17 cellular contexts compared by ENCODE assay signal in the genomic region with DNA sequence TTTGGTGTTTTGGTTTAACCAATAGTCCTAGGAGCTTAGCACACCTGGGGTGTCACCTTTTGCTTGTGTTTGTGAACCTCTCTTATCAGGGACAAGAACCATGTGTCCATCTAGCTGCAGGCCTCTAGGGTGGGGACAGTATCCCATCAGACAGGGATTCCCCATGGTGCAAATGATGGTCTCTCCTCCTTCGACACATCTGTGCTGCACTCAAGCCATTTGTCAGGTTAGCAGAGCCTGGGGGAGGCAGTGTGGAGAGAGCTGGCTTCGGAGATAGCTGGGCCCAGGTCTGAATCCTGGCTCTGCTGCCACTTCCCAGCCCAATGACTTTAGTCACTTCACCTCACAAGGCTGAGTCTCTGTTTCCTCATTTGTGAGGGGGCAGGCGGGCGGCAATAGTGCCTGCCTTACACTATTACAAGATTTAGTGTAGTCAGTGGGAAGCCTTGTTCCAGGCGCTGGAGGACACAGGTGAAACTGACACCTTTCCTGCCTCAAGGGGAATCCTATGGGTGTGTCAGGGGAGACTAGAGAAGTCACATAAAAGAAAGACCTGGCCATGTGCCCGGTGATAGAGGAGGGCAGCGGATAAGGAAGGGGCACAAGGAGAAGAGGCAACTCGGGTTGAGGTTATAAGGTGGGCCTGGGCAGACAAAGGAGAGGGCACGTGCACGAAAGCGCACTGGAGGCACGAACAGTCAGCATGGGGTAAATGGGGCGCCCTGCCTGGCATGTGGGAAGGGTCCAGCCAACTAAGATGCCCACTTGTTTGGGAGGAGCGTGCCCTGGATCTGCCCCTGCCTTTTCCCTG. TPM values are rescaled to one million over a fixed set of nuclear protein-coding genes. Genes with fewer than 3 reads are reported as not detected.
DNase-seq lines count a peak whose midpoint lies in the region; ATAC-seq and TF ChIP-seq lines count a peak whose summit lies in the region.
"Had no signal": no experiment of that assay in that cellular context is flagged by ENCODE, and none has a peak within 500 bp of the region (broad histone marks: within the 10 kb centered on the region; RNA-seq: fewer than 3 reads in every experiment).

No MANE protein-coding gene starts in this region.

- no peak for TF ChIP-seq EP300 in SK-N-SH (IDR thresholded peaks at IDR 0.05; ENCODE audit: borderline replicate concordance in 1 of 2, low read depth in 1 of 2, low read length in 1 of 2)

- no TSS peak for BruUV-seq in MCF 10A (replicated peaks; lab: Mats Ljungman, UMichigan)

- H3K79me2 ChIP-seq in SK-N-SH (ENCODE audit: insufficient read depth), result peaks cover 7% of the 10 kb centered on the region; the same call in 1 of the 2 replicates

- H3K27ac ChIP-seq in SK-N-SH (ENCODE audit: low read depth in 2 of 2, low read length in 1 of 2), result peak overlapping the region; percentile 55 to 92; a peak in 2 of 4 replicates
- H3K27ac ChIP-seq: skin epidermis had no signal

- H3K9me2 ChIP-seq in SK-N-SH, result no peaks in the 10 kb centered on the region

- H3K27ac Mint-ChIP-seq in brain (peak overlapping the region; percentile 87 to 98 (median 97)), MCF 10A (ENCODE audit: low read depth, unreplicated experiment) (no peak overlapping the region)
- no peak overlapping the region for H3K27ac Mint-ChIP-seq in T-helper 2 cell treated with Interferon-gamma antibody and Interleukin-4, amounts not matched to agents 5 μg/mL and 100 μg/mL, for 36 hours
- H3K27ac Mint-ChIP-seq: activated T-helper 2 cell treated with anti-CD3 and anti-CD28 coated beads, Interferon-gamma antibody, Interleukin-2, Interleukin-4, amounts not matched to agents 10 μg/mL and 5 μg/mL and 100 μg/mL, durations not matched to agents 14 hours and 24 hours and 36 hours had no signal

- no peak overlapping the region for H2AFZ ChIP-seq in SK-N-SH (ENCODE audit: low read depth)

- ATAC-seq in SK-N-SH treated with all-trans-retinoic acid at 6 μM for 48 hours (no peak), HG03439 (IDR thresholded peaks at IDR 0.05; ENCODE audit: unreplicated experiment) (no peak), HG02885 (IDR thresholded peaks at IDR 0.05; ENCODE audit: poor library complexity, unreplicated experiment) (no peak)
- ATAC-seq: stimulated activated naive CD8-positive, alpha-beta T cell treated with anti-CD3 and anti-CD28 coated beads, Interleukin-15, amount 100 ng/mL, for 72 hours had no signal

- H3K9me3 ChIP-seq in SK-N-SH (no peaks in the 10 kb centered on the region), mucosa of stomach (ENCODE audit: control insufficient read depth, low read length) (no peaks in the 10 kb centered on the region)

- POLR2A ChIA-PET in SK-N-SH (lab: Yijun Ruan, JAX) (interaction anchor here (0.9 to 1.5 kb wide), 3 partner anchors 9 to 17 kb away, joined by 3 to 5 read pairs (median 4); no protein-coding TSS in a partner anchor), MCF 10A (lab: Yijun Ruan, JAX) (interaction anchor here (2.3 kb wide), 1 partner anchor 20 kb away, joined by 12 read pairs; no protein-coding TSS in a partner anchor)

- CTCF ChIA-PET in SK-N-SH (lab: Yijun Ruan, JAX), result interaction anchor here (0.7 to 1.8 kb wide), 6 partner anchors 12 to 140 kb away, joined by 3 to 8 read pairs (median 4); no protein-coding TSS in a partner anchor
- CTCF ChIA-PET in MCF 10A (lab: Yijun Ruan, JAX), result interaction anchor here (0.6 to 1.5 kb wide), 2 partner anchors 13 to 32 kb away, joined by 3 to 7 read pairs; no protein-coding TSS in a partner anchor

- intact Hi-C loops in MCF 10A (cut with micrococcal nuclease), result no loop called here

- H3K4me3 Mint-ChIP-seq in brain, result peak overlapping the region in 1 of 5 experiments; percentile 10
- no peak overlapping the region for H3K4me3 Mint-ChIP-seq in MCF 10A (ENCODE audit: unreplicated experiment)
- no peak overlapping the region for H3K4me3 Mint-ChIP-seq in T-helper 2 cell treated with Interferon-gamma antibody and Interleukin-4, amounts not matched to agents 5 μg/mL and 100 μg/mL, for 36 hours
- H3K4me3 Mint-ChIP-seq: stimulated activated naive CD8-positive, alpha-beta T cell treated with anti-CD3 and anti-CD28 coated beads, Interleukin-15, amount 100 ng/mL, for 72 hours had no signal

- no peaks in the 10 kb centered on the region for H3K27me3 Mint-ChIP-seq in brain
- H3K27me3 Mint-ChIP-seq in MCF 10A (ENCODE audit: insufficient read depth, unreplicated experiment), result no peaks in the 10 kb centered on the region
- H3K27me3 Mint-ChIP-seq in T-helper 2 cell treated with Interferon-gamma antibody and Interleukin-4, amounts not matched to agents 5 μg/mL and 100 μg/mL, for 36 hours (ENCODE audit: low read depth), result no peaks in the 10 kb centered on the region
- H3K27me3 Mint-ChIP-seq: stimulated activated naive CD8-positive, alpha-beta T cell treated with anti-CD3 and anti-CD28 coated beads, Interleukin-15, amount 100 ng/mL, for 72 hours had no signal

- H3K4me1 Mint-ChIP-seq in brain (peaks cover 70% of the 10 kb centered on the region), MCF 10A (ENCODE audit: insufficient read depth, unreplicated experiment) (peaks cover 6% of the 10 kb centered on the region)
- no peaks in the 10 kb centered on the region for H3K4me1 Mint-ChIP-seq in T-helper 2 cell treated with Interferon-gamma antibody and Interleukin-4, amounts not matched to agents 5 μg/mL and 100 μg/mL, for 36 hours (ENCODE audit: low read depth)
- H3K4me1 Mint-ChIP-seq: stimulated activated naive CD8-positive, alpha-beta T cell treated with anti-CD3 and anti-CD28 coated beads, Interleukin-15, amount 100 ng/mL, for 72 hours had no signal

- no peaks in the 10 kb centered on the region for H4K20me1 ChIP-seq in SK-N-SH (ENCODE audit: insufficient read depth)

- TF ChIP-seq CTCF in SK-N-SH (IDR thresholded peaks at IDR 0.05), result no peak
- no peak for TF ChIP-seq CTCF in brain (conservative IDR thresholded peaks at IDR 0.05)
- TF ChIP-seq CTCF in MCF 10A (IDR thresholded peaks at IDR 0.05; ENCODE audit: unreplicated experiment), result no peak

- 90% methylated on average over 14 of the region's 14 CpGs for WGBS in SK-N-SH (ENCODE audit: low lambda C conversion rate)

- H3K36me3 ChIP-seq in SK-N-SH (replicated peaks in 1 of 2; ENCODE audit: control insufficient read depth in 1 of 2, insufficient read depth in 2 of 2, low read length in 1 of 2), result peaks cover 6 to 11% of the 10 kb centered on the region in 2 experiments
- H3K36me3 ChIP-seq in mucosa of stomach (ENCODE audit: control insufficient read depth, insufficient read depth, low read length), result no peaks in the 10 kb centered on the region

- H3K4me2 ChIP-seq in SK-N-SH, result no peak overlapping the region

- peaks cover 11 to 23% of the 10 kb centered on the region in 2 experiments; a peak in 2 of 4 replicates for H3K4me1 ChIP-seq in SK-N-SH (ENCODE audit: control insufficient read depth in 1 of 2, insufficient read depth in 2 of 2, low read depth in 1 of 2, low read length in 1 of 2)
- H3K4me1 ChIP-seq in mucosa of stomach (ENCODE audit: control insufficient read depth, insufficient read depth, low read length), result peaks cover 31% of the 10 kb centered on the region

- peaks cover 33% of the 10 kb centered on the region for H3K36me3 Mint-ChIP-seq in brain
- peaks cover 24% of the 10 kb centered on the region for H3K36me3 Mint-ChIP-seq in MCF 10A (ENCODE audit: insufficient read depth, unreplicated experiment)
- peaks cover 5% of the 10 kb centered on the region for H3K36me3 Mint-ChIP-seq in T-helper 2 cell treated with Interferon-gamma antibody and Interleukin-4, amounts not matched to agents 5 μg/mL and 100 μg/mL, for 36 hours (ENCODE audit: low read depth)

- DNase-seq in SK-N-SH, result no peak
- DNase-seq in MCF 10A (ENCODE audit: unreplicated experiment), result no peak
- DNase-seq in T-helper 2 cell treated with Interferon-gamma antibody and Interleukin-4, amounts not matched to agents 5 μg/mL and 100 μg/mL, for 36 hours (ENCODE audit: low spot score), result no peak
- DNase-seq: activated CD4-positive, alpha-beta T cell treated with anti-CD3 and anti-CD28 coated beads, Interleukin-2, amount 50 U/mL, for 48 hours; dermis blood vessel endothelial cell; NCI-H226; RPMI8226; stimulated activated naive CD8-positive, alpha-beta T cell treated with anti-CD3 and anti-CD28 coated beads, Interleukin-15, amount 100 ng/mL, for 72 hours; T-helper 9 cell had no signal

- no peak overlapping the region for H3K4me3 ChIP-seq in SK-N-SH (ENCODE audit: low read depth in 2 of 2, low read length in 1 of 2)
- no peak overlapping the region for H3K4me3 ChIP-seq in mucosa of stomach (ENCODE audit: low read length)
- H3K4me3 ChIP-seq: lung, skin epidermis had no signal

- peaks cover 32% of the 10 kb centered on the region for H3F3A ChIP-seq in SK-N-SH (replicated peaks; ENCODE audit: insufficient read depth)

- H3K27me3 ChIP-seq in SK-N-SH (ENCODE audit: insufficient read depth) (no peaks in the 10 kb centered on the region), mucosa of stomach (ENCODE audit: control insufficient read depth, insufficient read depth, low read length) (no peaks in the 10 kb centered on the region)

- H3K9me3 Mint-ChIP-seq in brain (no peaks in the 10 kb centered on the region), MCF 10A (ENCODE audit: unreplicated experiment) (no peaks in the 10 kb centered on the region)
- no peaks in the 10 kb centered on the region for H3K9me3 Mint-ChIP-seq in T-helper 2 cell treated with Interferon-gamma antibody and Interleukin-4, amounts not matched to agents 5 μg/mL and 100 μg/mL, for 36 hours
- H3K9me3 Mint-ChIP-seq: activated T-helper 2 cell treated with anti-CD3 and anti-CD28 coated beads, Interferon-gamma antibody, Interleukin-2, Interleukin-4, amounts not matched to agents 10 μg/mL and 5 μg/mL and 100 μg/mL, durations not matched to agents 14 hours and 24 hours and 36 hours; stimulated activated naive CD8-positive, alpha-beta T cell treated with anti-CD3 and anti-CD28 coated beads, Interleukin-15, amount 100 ng/mL, for 72 hours had no signal

- H3K9ac ChIP-seq in SK-N-SH (no peak overlapping the region), mucosa of stomach (ENCODE audit: low read length) (peak overlapping the region; percentile 10)

- no peak for TF ChIP-seq RAD21 in SK-N-SH (IDR thresholded peaks at IDR 0.05; ENCODE audit: low read length)

RNA-seq across cellular contexts. Expression of a gene that starts 12.6 kb away (rescaled TPM):
- polyA plus RNA-seq in SK-N-SH (2012; rRNA removed), result 1.7 and 2.0 TPM in 2 replicates
- 0.75 and 1.3 TPM in 2 replicates for polyA plus RNA-seq in SK-N-SH (2012; cell fraction: cytosol; rRNA removed)
- 3.9 and 4.9 TPM in 2 replicates for polyA plus RNA-seq in SK-N-SH (2012; cell fraction: nucleus; rRNA removed)
- polyA plus RNA-seq in brain (ENCODE audit: insufficient read depth, low read depth, low replicate concordance), result 12.1 TPM
- total RNA-seq in MCF 10A (2022), result not detected in 2 replicates

RNA-seq across cellular contexts. Expression of a gene that starts 21.1 kb away (rescaled TPM):
- 4,220 and 4,540 TPM in 2 replicates for polyA plus RNA-seq in SK-N-SH (2012; rRNA removed)
- polyA plus RNA-seq in SK-N-SH (2012; cell fraction: cytosol; rRNA removed), result 4,994 and 6,484 TPM in 2 replicates
- 1,010 and 1,542 TPM in 2 replicates for polyA plus RNA-seq in SK-N-SH (2012; cell fraction: nucleus; rRNA removed)
- 3,030 TPM for polyA plus RNA-seq in brain (ENCODE audit: insufficient read depth, low read depth, low replicate concordance)
- 3,172 and 3,444 TPM in 2 replicates for total RNA-seq in MCF 10A (2022)

Comparison
In these comparisons a context has a peak if more than half of its experiments do, and no peak if none do; other contexts are left out.
1. H3K27ac Mint-ChIP-seq: peak in brain (5 of 5); none in MCF 10A (single experiment) and T-helper 2 cell treated with Interferon-gamma antibody and Interleukin-4, amounts not matched to agents 5 μg/mL and 100 μg/mL, for 36 hours (single experiment).